Comparison of ENCODE assay signal across 2 cellular contexts in the genomic region with DNA sequence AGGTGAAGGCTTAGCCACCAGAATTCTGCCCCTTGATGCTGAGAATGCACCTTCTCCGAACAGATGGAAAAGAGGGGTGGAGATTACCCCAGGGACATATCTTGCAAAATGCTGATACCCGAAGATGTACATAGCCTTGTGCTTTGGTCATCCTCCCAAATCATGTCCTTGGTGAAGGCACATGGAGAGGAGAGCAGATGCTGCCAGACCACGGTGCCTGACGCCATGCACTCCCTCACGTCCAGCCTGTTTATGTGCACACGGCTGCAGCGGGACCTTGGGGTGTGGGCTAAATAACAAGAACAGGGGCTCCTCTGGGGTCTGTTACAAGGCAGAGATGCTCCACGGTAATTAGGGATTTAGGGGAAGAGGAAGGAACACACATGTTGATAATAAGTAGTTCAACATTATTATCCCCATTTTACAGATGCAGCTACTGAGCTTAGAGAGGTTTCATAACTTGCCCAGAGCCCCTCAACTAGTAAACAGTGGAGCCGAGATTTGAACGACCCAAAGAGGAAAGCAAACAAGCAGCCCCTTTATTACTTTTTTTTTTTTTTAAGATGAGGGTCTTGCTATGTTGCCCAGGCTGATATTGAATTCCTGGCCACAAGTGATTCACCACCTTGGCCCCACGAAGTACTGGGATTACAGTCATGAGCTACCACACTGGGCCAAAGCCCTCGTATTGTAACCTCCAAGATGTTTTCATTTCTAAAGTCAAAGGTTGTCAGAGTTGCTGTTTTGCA.
TF ChIP-seq lines count a peak whose summit lies in the region.

No MANE protein-coding gene starts in this region.

TF ChIP-seq in K562, 482 proteins besides CTCF, POLR2A, EP300 and RAD21:
- 0 out of 2 replicates have a peak, but pooled peaks have one; percentile 38 for TF ChIP-seq ADNP (tag; IDR thresholded peaks at IDR 0.05)
- peak; percentile 91 for TF ChIP-seq RBM25 (IDR thresholded peaks at IDR 0.05; ENCODE audit: low read depth, low read length, severe bottlenecking)
- TF ChIP-seq, protein P1, sequence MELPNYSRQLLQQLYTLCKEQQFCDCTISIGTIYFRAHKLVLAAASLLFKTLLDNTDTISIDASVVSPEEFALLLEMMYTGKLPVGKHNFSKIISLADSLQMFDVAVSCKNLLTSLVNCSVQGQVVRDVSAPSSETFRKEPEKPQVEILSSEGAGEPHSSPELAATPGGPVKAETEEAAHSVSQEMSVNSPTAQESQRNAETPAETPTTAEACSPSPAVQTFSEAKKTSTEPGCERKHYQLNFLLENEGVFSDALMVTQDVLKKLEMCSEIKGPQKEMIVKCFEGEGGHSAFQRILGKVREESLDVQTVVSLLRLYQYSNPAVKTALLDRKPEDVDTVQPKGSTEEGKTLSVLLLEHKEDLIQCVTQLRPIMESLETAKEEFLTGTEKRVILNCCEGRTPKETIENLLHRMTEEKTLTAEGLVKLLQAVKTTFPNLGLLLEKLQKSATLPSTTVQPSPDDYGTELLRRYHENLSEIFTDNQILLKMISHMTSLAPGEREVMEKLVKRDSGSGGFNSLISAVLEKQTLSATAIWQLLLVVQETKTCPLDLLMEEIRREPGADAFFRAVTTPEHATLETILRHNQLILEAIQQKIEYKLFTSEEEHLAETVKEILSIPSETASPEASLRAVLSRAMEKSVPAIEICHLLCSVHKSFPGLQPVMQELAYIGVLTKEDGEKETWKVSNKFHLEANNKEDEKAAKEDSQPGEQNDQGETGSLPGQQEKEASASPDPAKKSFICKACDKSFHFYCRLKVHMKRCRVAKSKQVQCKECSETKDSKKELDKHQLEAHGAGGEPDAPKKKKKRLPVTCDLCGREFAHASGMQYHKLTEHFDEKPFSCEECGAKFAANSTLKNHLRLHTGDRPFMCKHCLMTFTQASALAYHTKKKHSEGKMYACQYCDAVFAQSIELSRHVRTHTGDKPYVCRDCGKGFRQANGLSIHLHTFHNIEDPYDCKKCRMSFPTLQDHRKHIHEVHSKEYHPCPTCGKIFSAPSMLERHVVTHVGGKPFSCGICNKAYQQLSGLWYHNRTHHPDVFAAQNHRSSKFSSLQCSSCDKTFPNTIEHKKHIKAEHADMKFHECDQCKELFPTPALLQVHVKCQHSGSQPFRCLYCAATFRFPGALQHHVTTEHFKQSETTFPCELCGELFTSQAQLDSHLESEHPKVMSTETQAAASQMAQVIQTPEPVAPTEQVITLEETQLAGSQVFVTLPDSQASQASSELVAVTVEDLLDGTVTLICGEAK (IDR thresholded peaks at IDR 0.05) = no peak
- TF ChIP-seq, protein P1 (CRISPR knock-in tag; IDR thresholded peaks at IDR 0.05) = no peak
- 0 out of 2 replicates have a peak, but pooled peaks have one; percentile 33 for TF ChIP-seq PRMT5 (CRISPR knock-in tag; IDR thresholded peaks at IDR 0.05)
- TF ChIP-seq RB1 (IDR thresholded peaks at IDR 0.05; ENCODE audit: low read depth) = no peak
- TF ChIP-seq PTRF (tag; IDR thresholded peaks at IDR 0.05) = no peak
- peak; percentile 96 for TF ChIP-seq ZNF121 (CRISPR knock-in tag; conservative IDR thresholded peaks at IDR 0.05)
- peak; percentile 65 for TF ChIP-seq BCOR (IDR thresholded peaks at IDR 0.05)
- TF ChIP-seq NFIC (IDR thresholded peaks at IDR 0.05) = no peak

TF ChIP-seq in WTC11, 78 proteins besides CTCF, POLR2A, EP300 and RAD21:
- TF ChIP-seq SMAD3 (CRISPR knock-in tag; IDR thresholded peaks at IDR 0.05; ENCODE audit: borderline replicate concordance) (no peak), TP53 (CRISPR knock-in tag; IDR thresholded peaks at IDR 0.05) (no peak), RORB (CRISPR knock-in tag; IDR thresholded peaks at IDR 0.05) (no peak), CREB1 (CRISPR knock-in tag; IDR thresholded peaks at IDR 0.05) (no peak), ZNF317 (CRISPR knock-in tag; IDR thresholded peaks at IDR 0.05; ENCODE audit: borderline replicate concordance, low read depth) (no peak)
- TF ChIP-seq, protein P2, sequence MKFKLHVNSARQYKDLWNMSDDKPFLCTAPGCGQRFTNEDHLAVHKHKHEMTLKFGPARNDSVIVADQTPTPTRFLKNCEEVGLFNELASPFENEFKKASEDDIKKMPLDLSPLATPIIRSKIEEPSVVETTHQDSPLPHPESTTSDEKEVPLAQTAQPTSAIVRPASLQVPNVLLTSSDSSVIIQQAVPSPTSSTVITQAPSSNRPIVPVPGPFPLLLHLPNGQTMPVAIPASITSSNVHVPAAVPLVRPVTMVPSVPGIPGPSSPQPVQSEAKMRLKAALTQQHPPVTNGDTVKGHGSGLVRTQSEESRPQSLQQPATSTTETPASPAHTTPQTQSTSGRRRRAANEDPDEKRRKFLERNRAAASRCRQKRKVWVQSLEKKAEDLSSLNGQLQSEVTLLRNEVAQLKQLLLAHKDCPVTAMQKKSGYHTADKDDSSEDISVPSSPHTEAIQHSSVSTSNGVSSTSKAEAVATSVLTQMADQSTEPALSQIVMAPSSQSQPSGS (CRISPR knock-in tag; IDR thresholded peaks at IDR 0.05; ENCODE audit: borderline replicate concordance, low read depth) = no peak
- TF ChIP-seq, protein P3, sequence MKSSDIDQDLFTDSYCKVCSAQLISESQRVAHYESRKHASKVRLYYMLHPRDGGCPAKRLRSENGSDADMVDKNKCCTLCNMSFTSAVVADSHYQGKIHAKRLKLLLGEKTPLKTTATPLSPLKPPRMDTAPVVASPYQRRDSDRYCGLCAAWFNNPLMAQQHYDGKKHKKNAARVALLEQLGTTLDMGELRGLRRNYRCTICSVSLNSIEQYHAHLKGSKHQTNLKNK (CRISPR knock-in tag; IDR thresholded peaks at IDR 0.05) = no peak
- TF ChIP-seq, protein P4, sequence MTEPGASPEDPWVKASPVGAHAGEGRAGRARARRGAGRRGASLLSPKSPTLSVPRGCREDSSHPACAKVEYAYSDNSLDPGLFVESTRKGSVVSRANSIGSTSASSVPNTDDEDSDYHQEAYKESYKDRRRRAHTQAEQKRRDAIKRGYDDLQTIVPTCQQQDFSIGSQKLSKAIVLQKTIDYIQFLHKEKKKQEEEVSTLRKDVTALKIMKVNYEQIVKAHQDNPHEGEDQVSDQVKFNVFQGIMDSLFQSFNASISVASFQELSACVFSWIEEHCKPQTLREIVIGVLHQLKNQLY (CRISPR knock-in tag; IDR thresholded peaks at IDR 0.05) = no peak
- TF ChIP-seq, protein P5, sequence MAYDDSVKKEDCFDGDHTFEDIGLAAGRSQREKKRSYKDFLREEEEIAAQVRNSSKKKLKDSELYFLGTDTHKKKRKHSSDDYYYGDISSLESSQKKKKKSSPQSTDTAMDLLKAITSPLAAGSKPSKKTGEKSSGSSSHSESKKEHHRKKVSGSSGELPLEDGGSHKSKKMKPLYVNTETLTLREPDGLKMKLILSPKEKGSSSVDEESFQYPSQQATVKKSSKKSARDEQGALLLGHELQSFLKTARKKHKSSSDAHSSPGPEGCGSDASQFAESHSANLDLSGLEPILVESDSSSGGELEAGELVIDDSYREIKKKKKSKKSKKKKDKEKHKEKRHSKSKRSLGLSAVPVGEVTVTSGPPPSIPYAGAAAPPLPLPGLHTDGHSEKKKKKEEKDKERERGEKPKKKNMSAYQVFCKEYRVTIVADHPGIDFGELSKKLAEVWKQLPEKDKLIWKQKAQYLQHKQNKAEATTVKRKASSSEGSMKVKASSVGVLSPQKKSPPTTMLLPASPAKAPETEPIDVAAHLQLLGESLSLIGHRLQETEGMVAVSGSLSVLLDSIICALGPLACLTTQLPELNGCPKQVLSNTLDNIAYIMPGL (CRISPR knock-in tag; IDR thresholded peaks at IDR 0.05) = no peak
- TF ChIP-seq, protein P6, sequence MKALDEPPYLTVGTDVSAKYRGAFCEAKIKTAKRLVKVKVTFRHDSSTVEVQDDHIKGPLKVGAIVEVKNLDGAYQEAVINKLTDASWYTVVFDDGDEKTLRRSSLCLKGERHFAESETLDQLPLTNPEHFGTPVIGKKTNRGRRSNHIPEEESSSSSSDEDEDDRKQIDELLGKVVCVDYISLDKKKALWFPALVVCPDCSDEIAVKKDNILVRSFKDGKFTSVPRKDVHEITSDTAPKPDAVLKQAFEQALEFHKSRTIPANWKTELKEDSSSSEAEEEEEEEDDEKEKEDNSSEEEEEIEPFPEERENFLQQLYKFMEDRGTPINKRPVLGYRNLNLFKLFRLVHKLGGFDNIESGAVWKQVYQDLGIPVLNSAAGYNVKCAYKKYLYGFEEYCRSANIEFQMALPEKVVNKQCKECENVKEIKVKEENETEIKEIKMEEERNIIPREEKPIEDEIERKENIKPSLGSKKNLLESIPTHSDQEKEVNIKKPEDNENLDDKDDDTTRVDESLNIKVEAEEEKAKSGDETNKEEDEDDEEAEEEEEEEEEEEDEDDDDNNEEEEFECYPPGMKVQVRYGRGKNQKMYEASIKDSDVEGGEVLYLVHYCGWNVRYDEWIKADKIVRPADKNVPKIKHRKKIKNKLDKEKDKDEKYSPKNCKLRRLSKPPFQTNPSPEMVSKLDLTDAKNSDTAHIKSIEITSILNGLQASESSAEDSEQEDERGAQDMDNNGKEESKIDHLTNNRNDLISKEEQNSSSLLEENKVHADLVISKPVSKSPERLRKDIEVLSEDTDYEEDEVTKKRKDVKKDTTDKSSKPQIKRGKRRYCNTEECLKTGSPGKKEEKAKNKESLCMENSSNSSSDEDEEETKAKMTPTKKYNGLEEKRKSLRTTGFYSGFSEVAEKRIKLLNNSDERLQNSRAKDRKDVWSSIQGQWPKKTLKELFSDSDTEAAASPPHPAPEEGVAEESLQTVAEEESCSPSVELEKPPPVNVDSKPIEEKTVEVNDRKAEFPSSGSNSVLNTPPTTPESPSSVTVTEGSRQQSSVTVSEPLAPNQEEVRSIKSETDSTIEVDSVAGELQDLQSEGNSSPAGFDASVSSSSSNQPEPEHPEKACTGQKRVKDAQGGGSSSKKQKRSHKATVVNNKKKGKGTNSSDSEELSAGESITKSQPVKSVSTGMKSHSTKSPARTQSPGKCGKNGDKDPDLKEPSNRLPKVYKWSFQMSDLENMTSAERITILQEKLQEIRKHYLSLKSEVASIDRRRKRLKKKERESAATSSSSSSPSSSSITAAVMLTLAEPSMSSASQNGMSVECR (CRISPR knock-in tag; IDR thresholded peaks at IDR 0.05; ENCODE audit: borderline replicate concordance) = no peak
- TF ChIP-seq, protein P7, sequence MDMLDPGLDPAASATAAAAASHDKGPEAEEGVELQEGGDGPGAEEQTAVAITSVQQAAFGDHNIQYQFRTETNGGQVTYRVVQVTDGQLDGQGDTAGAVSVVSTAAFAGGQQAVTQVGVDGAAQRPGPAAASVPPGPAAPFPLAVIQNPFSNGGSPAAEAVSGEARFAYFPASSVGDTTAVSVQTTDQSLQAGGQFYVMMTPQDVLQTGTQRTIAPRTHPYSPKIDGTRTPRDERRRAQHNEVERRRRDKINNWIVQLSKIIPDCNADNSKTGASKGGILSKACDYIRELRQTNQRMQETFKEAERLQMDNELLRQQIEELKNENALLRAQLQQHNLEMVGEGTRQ (CRISPR knock-in tag; IDR thresholded peaks at IDR 0.05) = no peak
